Comparison of ENCODE assay signal across 26 cellular contexts in the genomic region with DNA sequence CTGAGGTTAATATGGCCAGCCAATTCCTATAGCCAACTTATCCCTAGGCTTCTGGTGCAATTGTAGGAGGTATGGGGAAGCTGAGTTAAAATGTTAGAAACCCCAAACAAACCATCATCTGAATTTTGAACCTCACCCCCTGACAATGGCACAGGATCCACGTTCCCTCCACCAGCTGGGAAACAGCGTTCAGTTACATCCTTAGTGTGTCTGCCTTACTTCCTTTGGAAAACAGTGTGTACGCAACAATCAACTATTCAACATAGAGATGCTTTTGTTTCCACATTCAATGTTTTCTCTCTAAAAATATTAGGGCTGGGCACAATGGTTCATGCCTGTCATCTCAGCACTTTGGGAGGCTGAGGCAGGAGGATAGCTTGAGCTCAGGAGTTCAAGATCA.
"Had no signal": no experiment of that assay in that cellular context is flagged by ENCODE, and none has a peak within 500 bp of the region (broad histone marks: within the 10 kb centered on the region; RNA-seq: fewer than 3 reads in every experiment).

No MANE protein-coding gene starts in this region.

- H3K9me3 Mint-ChIP-seq: activated B cell treated with CpG ODN at 0.5 μM for 24 hours; activated T-cell treated with anti-CD3 and anti-CD28 coated beads, Interleukin-2, amount 50 U/mL, for 24 hours; activated T-helper 17 cell treated with anti-CD3 and anti-CD28 coated beads, Interleukin-2, amount 50 U/mL, for 72 hours; nephron progenitor cell; stimulated activated naive CD8-positive, alpha-beta T cell treated with anti-CD3 and anti-CD28 coated beads, Interleukin-15, Interleukin-2, amounts not matched to agents 100 ng/mL and 50 ng/mL, for 24 hours; type B pancreatic cell had no signal

- H3K4me3 ChIP-seq: adrenal gland, breast epithelium, colonic mucosa, hepatocyte, SJSA1, testis had no signal

- H3K4me3 Mint-ChIP-seq: activated B cell treated with CpG ODN at 0.5 μM for 24 hours; activated CD4-positive, alpha-beta T cell treated with anti-CD3 and anti-CD28 coated beads for 36 hours; activated naive CD8-positive, alpha-beta T cell; activated T-cell treated with anti-CD3 and anti-CD28 coated beads, Interleukin-2, amount 50 U/mL, for 24 hours; activated T-helper 17 cell treated with anti-CD3 and anti-CD28 coated beads, Interleukin-2, amount 50 U/mL, for 72 hours; nephron progenitor cell; stimulated activated naive CD8-positive, alpha-beta T cell treated with anti-CD3 and anti-CD28 coated beads, Interleukin-15, Interleukin-2, amounts not matched to agents 100 ng/mL and 50 ng/mL, for 24 hours; type B pancreatic cell had no signal

- H3K4me1 ChIP-seq: breast epithelium, colonic mucosa, SJSA1, testis had no signal

- DNase-seq: activated B cell treated with CpG ODN at 0.5 μM for 24 hours; activated CD4-positive, alpha-beta T cell treated with anti-CD3 and anti-CD28 coated beads for 36 hours; activated CD4-positive, alpha-beta T cell treated with anti-CD3 and anti-CD28 coated beads, Interleukin-2, amount 50 U/mL, for 4 hours; activated CD8-positive, alpha-beta memory T cell treated with anti-CD3 and anti-CD28 coated beads for 24 hours; activated CD8-positive, alpha-beta memory T cell treated with anti-CD3 and anti-CD28 coated beads, Interleukin-2, amount 50 U/mL, for 4 hours; activated naive CD4-positive, alpha-beta T cell; activated T-cell treated with anti-CD3 and anti-CD28 coated beads, Interleukin-2, amount 50 U/mL, for 24 hours; colonic mucosa; erythroblast; foreskin fibroblast; kidney glomerular epithelial cell; mesenchymal stem cell; nephron progenitor cell; nucleus accumbens; stimulated activated CD4-positive, alpha-beta T cell treated with anti-CD3 and anti-CD28 coated beads, Interleukin-12 subunit alpha, Interleukin-12 subunit beta, amount 100 ng/mL, for 4 hours; stimulated activated CD4-positive, alpha-beta T cell treated with anti-CD3 and anti-CD28 coated beads, Interleukin-4, amount 100 ng/mL, for 4 hours; T-helper 9 cell; testis had no signal

- H3K27me3 ChIP-seq: adrenal gland, breast epithelium, colonic mucosa, hepatocyte, SJSA1, testis had no signal

- H3K36me3 ChIP-seq: adrenal gland, breast epithelium, colonic mucosa, SJSA1 had no signal

- H3K9me3 ChIP-seq: adrenal gland, breast epithelium, colonic mucosa, SJSA1, testis had no signal

- H3K36me3 Mint-ChIP-seq: activated naive CD8-positive, alpha-beta T cell had no signal

- H3K27me3 Mint-ChIP-seq: activated B cell treated with CpG ODN at 0.5 μM for 24 hours; activated CD4-positive, alpha-beta T cell treated with anti-CD3 and anti-CD28 coated beads for 36 hours; activated naive CD8-positive, alpha-beta T cell; activated T-cell treated with anti-CD3 and anti-CD28 coated beads, Interleukin-2, amount 50 U/mL, for 24 hours; activated T-helper 17 cell treated with anti-CD3 and anti-CD28 coated beads, Interleukin-2, amount 50 U/mL, for 72 hours; stimulated activated naive CD8-positive, alpha-beta T cell treated with anti-CD3 and anti-CD28 coated beads, Interleukin-15, Interleukin-2, amounts not matched to agents 100 ng/mL and 50 ng/mL, for 24 hours; type B pancreatic cell had no signal

- H3K27ac ChIP-seq: breast epithelium, colonic mucosa, SJSA1, testis had no signal

- H3K4me1 Mint-ChIP-seq: activated B cell treated with CpG ODN at 0.5 μM for 24 hours; activated CD4-positive, alpha-beta T cell treated with anti-CD3 and anti-CD28 coated beads for 36 hours had no signal

- H3K27ac Mint-ChIP-seq: activated B cell treated with CpG ODN at 0.5 μM for 24 hours; activated CD4-positive, alpha-beta T cell treated with anti-CD3 and anti-CD28 coated beads for 36 hours; activated naive CD8-positive, alpha-beta T cell; activated T-cell treated with anti-CD3 and anti-CD28 coated beads, Interleukin-2, amount 50 U/mL, for 24 hours; activated T-helper 17 cell treated with anti-CD3 and anti-CD28 coated beads, Interleukin-2, amount 50 U/mL, for 72 hours; stimulated activated naive CD8-positive, alpha-beta T cell treated with anti-CD3 and anti-CD28 coated beads, Interleukin-15, Interleukin-2, amounts not matched to agents 100 ng/mL and 50 ng/mL, for 24 hours; type B pancreatic cell had no signal
